In genomic region chr2:72712304-72712703, GRCh38 we compare ENCODE assay signal across 28 cellular contexts.
"Had no signal": no experiment of that assay in that cellular context is flagged by ENCODE, and none has a peak within 500 bp of the region (broad histone marks: within the 10 kb centered on the region; RNA-seq: fewer than 3 reads in every experiment).

No MANE protein-coding gene starts in this region.

- H3K4me3 ChIP-seq: stomach, suprapubic skin, testis, thoracic aorta, thyroid gland, tibial artery, tibial nerve, transverse colon, upper lobe of left lung, upper lobe of right lung, uterus, vagina had no signal

- H3K36me3 Mint-ChIP-seq: stimulated activated effector memory CD8-positive, alpha-beta T cell treated with anti-CD3 and anti-CD28 coated beads, Interleukin-12 subunit alpha, Interleukin-12 subunit beta, amount 100 ng/mL, for 72 hours had no signal

- H3K9me3 Mint-ChIP-seq: stimulated activated effector memory CD8-positive, alpha-beta T cell treated with anti-CD3 and anti-CD28 coated beads, Interleukin-12 subunit alpha, Interleukin-12 subunit beta, amount 100 ng/mL, for 72 hours; stimulated activated memory B cell treated with anti-CD40 and anti-IgM and Interleukin-4, amounts not matched to agents 10 μg/mL and 1 μg/mL and 100 μg/mL, for 72 hours; stimulated activated naive B cell treated with anti-CD40 and anti-IgM and Interleukin-4, amounts not matched to agents 10 μg/mL and 1 μg/mL and 100 μg/mL, for 72 hours; stimulated activated naive CD8-positive, alpha-beta T cell treated with anti-CD3 and anti-CD28 coated beads, Interleukin-15, amount 100 ng/mL, for 72 hours; stimulated activated naive CD8-positive, alpha-beta T cell treated with anti-CD3 and anti-CD28 coated beads, Interleukin-15, Interleukin-2, amounts not matched to agents 100 ng/mL and 50 ng/mL, for 24 hours had no signal

- H3K4me1 ChIP-seq: suprapubic skin, testis, thyroid gland, tibial artery, tibial nerve, transverse colon, upper lobe of left lung, upper lobe of right lung, uterus, vagina had no signal

- H3K27ac ChIP-seq: stomach, suprapubic skin, testis, thoracic aorta, thyroid gland, tibial artery, tibial nerve, transverse colon, upper lobe of left lung, upper lobe of right lung, uterus, vagina had no signal

- H3K9me3 ChIP-seq: stomach, suprapubic skin, testis, thoracic aorta, thyroid gland, tibial artery, tibial nerve, transverse colon, upper lobe of left lung, upper lobe of right lung, uterus, vagina had no signal

- H3K27ac Mint-ChIP-seq: stimulated activated effector memory CD8-positive, alpha-beta T cell treated with anti-CD3 and anti-CD28 coated beads, Interleukin-12 subunit alpha, Interleukin-12 subunit beta, amount 100 ng/mL, for 72 hours; stimulated activated memory B cell treated with anti-CD40 and anti-IgM and Interleukin-4, amounts not matched to agents 10 μg/mL and 1 μg/mL and 100 μg/mL, for 72 hours; stimulated activated naive B cell treated with anti-CD40 and anti-IgM and Interleukin-4, amounts not matched to agents 10 μg/mL and 1 μg/mL and 100 μg/mL, for 72 hours; stimulated activated naive CD8-positive, alpha-beta T cell treated with anti-CD3 and anti-CD28 coated beads, Interleukin-15, amount 100 ng/mL, for 72 hours; stimulated activated naive CD8-positive, alpha-beta T cell treated with anti-CD3 and anti-CD28 coated beads, Interleukin-15, Interleukin-2, amounts not matched to agents 100 ng/mL and 50 ng/mL, for 24 hours had no signal

- H3K4me1 Mint-ChIP-seq: stimulated activated naive B cell treated with anti-CD40 and anti-IgM and Interleukin-4, amounts not matched to agents 10 μg/mL and 1 μg/mL and 100 μg/mL, for 72 hours; stimulated activated naive CD8-positive, alpha-beta T cell treated with anti-CD3 and anti-CD28 coated beads, Interleukin-15, amount 100 ng/mL, for 72 hours had no signal

- H3K36me3 ChIP-seq: thoracic aorta, thyroid gland, transverse colon, upper lobe of right lung, uterus, vagina had no signal

- H3K27me3 Mint-ChIP-seq: stimulated activated memory B cell treated with anti-CD40 and anti-IgM and Interleukin-4, amounts not matched to agents 10 μg/mL and 1 μg/mL and 100 μg/mL, for 72 hours; stimulated activated naive B cell treated with anti-CD40 and anti-IgM and Interleukin-4, amounts not matched to agents 10 μg/mL and 1 μg/mL and 100 μg/mL, for 72 hours; stimulated activated naive CD8-positive, alpha-beta T cell treated with anti-CD3 and anti-CD28 coated beads, Interleukin-15, amount 100 ng/mL, for 72 hours; stimulated activated naive CD8-positive, alpha-beta T cell treated with anti-CD3 and anti-CD28 coated beads, Interleukin-15, Interleukin-2, amounts not matched to agents 100 ng/mL and 50 ng/mL, for 24 hours had no signal

- FAIRE-seq: urothelium cell line had no signal

- ATAC-seq: stimulated activated effector memory CD8-positive, alpha-beta T cell treated with anti-CD3 and anti-CD28 coated beads, Interleukin-12 subunit alpha, Interleukin-12 subunit beta, amount 100 ng/mL, for 72 hours; stimulated activated memory B cell treated with anti-CD40 and anti-IgM and Interleukin-4, amounts not matched to agents 10 μg/mL and 1 μg/mL and 100 μg/mL, for 72 hours; stimulated activated naive B cell treated with anti-CD40 and anti-IgM and Interleukin-4, amounts not matched to agents 10 μg/mL and 1 μg/mL and 100 μg/mL, for 72 hours; stimulated activated naive CD8-positive, alpha-beta T cell treated with anti-CD3 and anti-CD28 coated beads, Interleukin-15, amount 100 ng/mL, for 72 hours; stimulated activated naive CD8-positive, alpha-beta T cell treated with anti-CD3 and anti-CD28 coated beads, Interleukin-15, Interleukin-2, amounts not matched to agents 100 U/mL and 50 U/mL, for 24 hours; upper lobe of right lung had no signal

- H3K4me3 Mint-ChIP-seq: stimulated activated effector memory CD8-positive, alpha-beta T cell treated with anti-CD3 and anti-CD28 coated beads, Interleukin-12 subunit alpha, Interleukin-12 subunit beta, amount 100 ng/mL, for 72 hours; stimulated activated memory B cell treated with anti-CD40 and anti-IgM and Interleukin-4, amounts not matched to agents 10 μg/mL and 1 μg/mL and 100 μg/mL, for 72 hours; stimulated activated naive B cell treated with anti-CD40 and anti-IgM and Interleukin-4, amounts not matched to agents 10 μg/mL and 1 μg/mL and 100 μg/mL, for 72 hours; stimulated activated naive CD8-positive, alpha-beta T cell treated with anti-CD3 and anti-CD28 coated beads, Interleukin-15, amount 100 ng/mL, for 72 hours; stimulated activated naive CD8-positive, alpha-beta T cell treated with anti-CD3 and anti-CD28 coated beads, Interleukin-15, Interleukin-2, amounts not matched to agents 100 ng/mL and 50 ng/mL, for 24 hours had no signal

- H3K27me3 ChIP-seq: stomach, suprapubic skin, testis, thyroid gland, tibial artery, tibial nerve, transverse colon, upper lobe of left lung, upper lobe of right lung, uterus, vagina had no signal

- DNase-seq: stimulated activated CD4-positive, alpha-beta T cell treated with anti-CD3 and anti-CD28 coated beads, Interleukin-2, amount 100 ng/mL, for 48 hours; stimulated activated CD4-positive, alpha-beta T cell treated with anti-CD3 and anti-CD28 coated beads, Interleukin-4, amount 100 ng/mL, for 1 hour; stimulated activated CD4-positive, alpha-beta T cell treated with anti-CD3 and anti-CD28 coated beads, Interleukin-4, amount 100 ng/mL, for 24 hours; stimulated activated CD4-positive, alpha-beta T cell treated with anti-CD3 and anti-CD28 coated beads, Interleukin-4, amount 100 ng/mL, for 4 hours; stimulated activated CD8-positive, alpha-beta memory T cell treated with anti-CD3 and anti-CD28 coated beads, Interleukin-4, amount 100 ng/mL, for 48 hours; stimulated activated naive B cell treated with anti-CD40 and anti-IgM and Interleukin-4, amounts not matched to agents 10 μg/mL and 1 μg/mL and 100 μg/mL, for 72 hours; stimulated activated naive CD4-positive, alpha-beta T cell; stimulated activated naive CD4-positive, alpha-beta T cell treated with Interleukin-2 at 50 U/mL for 16 hours; stimulated activated naive CD8-positive, alpha-beta T cell treated with anti-CD3 and anti-CD28 coated beads, Interleukin-15, amount 100 ng/mL, for 72 hours; stimulated activated naive CD8-positive, alpha-beta T cell treated with anti-CD3 and anti-CD28 coated beads, Interleukin-15, Interleukin-2, amounts not matched to agents 100 U/mL and 50 U/mL, for 24 hours; stomach; substantia nigra; testis; thyroid gland; tibial artery; transverse colon; trophoblast cell; upper lobe of left lung; upper lobe of right lung; uterus had no signal
